Comparison of ENCODE assay signal across 15 cellular contexts in the genomic region with DNA sequence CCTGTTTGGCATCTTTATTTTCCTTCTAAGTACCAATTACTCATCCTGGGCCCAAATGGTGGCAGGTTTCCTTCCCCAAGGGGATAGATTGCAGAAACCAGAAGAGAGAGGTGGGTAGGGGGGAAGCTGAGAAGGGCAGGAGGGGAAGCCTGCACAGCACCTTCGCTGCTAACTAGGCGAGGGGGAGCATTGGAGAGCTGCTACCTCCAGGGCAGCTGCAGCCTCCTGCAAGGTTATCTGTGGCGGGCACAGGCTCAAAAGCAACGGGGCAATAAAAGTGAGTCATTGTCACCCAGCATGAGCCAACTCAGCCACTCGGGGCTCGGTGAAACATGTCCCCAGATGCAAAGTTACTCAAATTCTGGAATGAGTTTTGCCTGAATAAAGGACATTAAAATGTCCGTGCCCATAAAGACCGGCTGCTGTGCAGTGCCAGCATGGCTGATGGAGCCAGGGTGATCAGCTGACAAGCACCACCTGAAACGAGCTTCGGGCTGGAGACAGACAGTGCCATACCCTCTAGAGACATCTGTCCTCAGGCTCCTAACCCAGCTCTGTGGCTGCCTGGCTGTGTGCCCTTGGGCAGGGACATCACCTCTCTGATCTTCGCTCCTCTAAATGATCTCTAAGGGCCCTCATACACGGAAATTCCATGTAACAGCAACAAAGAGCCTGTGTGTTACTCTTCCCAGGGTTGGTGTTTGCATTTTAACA.
"Had no signal": no experiment of that assay in that cellular context is flagged by ENCODE, and none has a peak within 500 bp of the region (broad histone marks: within the 10 kb centered on the region; RNA-seq: fewer than 3 reads in every experiment).

No MANE protein-coding gene starts in this region.

- H3K36me3 Mint-ChIP-seq: activated naive CD4-positive, alpha-beta T cell treated with anti-CD3 and anti-CD28 coated beads, Interleukin-2, amount 50 U/mL, for 72 hours; brain; naive thymus-derived CD4-positive, alpha-beta T cell had no signal

- DNase-seq: activated CD4-positive, CD25-positive, alpha-beta regulatory T cell; activated effector memory CD4-positive, alpha-beta T cell treated with Interleukin-2 at 50 U/mL for 16 hours; activated T-cell treated with anti-CD3 and anti-CD28 coated beads, Interleukin-2, amount 50 U/mL, for 1 hour; amygdala; erythroblast; hypothalamus; lower lobe of right lung; naive thymus-derived CD4-positive, alpha-beta T cell; retina; transverse colon had no signal

- H3K4me1 ChIP-seq: lower lobe of right lung, parathyroid adenoma, transverse colon had no signal

- ATAC-seq: activated naive CD4-positive, alpha-beta T cell treated with anti-CD3 and anti-CD28 coated beads, Interleukin-2, amount 50 U/mL, for 72 hours; lower lobe of right lung; naive thymus-derived CD4-positive, alpha-beta T cell had no signal

- H3K27me3 Mint-ChIP-seq: dendritic cell treated with granulocyte-macrophage colony-stimulating factor and Interleukin-4, amounts not matched to agents 40 ng/mL and 50 ng/mL, for 4 days had no signal

- H3K4me3 ChIP-seq: lower lobe of right lung, transverse colon had no signal

- H3K4me1 Mint-ChIP-seq: central memory CD8-positive, alpha-beta T cell; naive thymus-derived CD4-positive, alpha-beta T cell had no signal

- H3K9ac ChIP-seq: parathyroid adenoma had no signal

- H3K9me3 ChIP-seq: lower lobe of right lung, transverse colon had no signal

- H2AFZ ChIP-seq: parathyroid adenoma had no signal

- H3K79me2 ChIP-seq: parathyroid adenoma had no signal

- H3K27ac ChIP-seq: lower lobe of right lung, parathyroid adenoma, transverse colon had no signal

- H3K9me3 Mint-ChIP-seq: activated naive CD4-positive, alpha-beta T cell treated with anti-CD3 and anti-CD28 coated beads, Interleukin-2, amount 50 U/mL, for 72 hours; central memory CD8-positive, alpha-beta T cell; dendritic cell treated with granulocyte-macrophage colony-stimulating factor and Interleukin-4, amounts not matched to agents 40 ng/mL and 50 ng/mL, for 4 days; naive thymus-derived CD4-positive, alpha-beta T cell had no signal

- H3K27ac Mint-ChIP-seq: activated naive CD4-positive, alpha-beta T cell treated with anti-CD3 and anti-CD28 coated beads, Interleukin-2, amount 50 U/mL, for 72 hours; brain; dendritic cell treated with granulocyte-macrophage colony-stimulating factor and Interleukin-4, amounts not matched to agents 40 ng/mL and 50 ng/mL, for 4 days; naive thymus-derived CD4-positive, alpha-beta T cell had no signal

- H3K4me3 Mint-ChIP-seq: brain; central memory CD8-positive, alpha-beta T cell; dendritic cell treated with granulocyte-macrophage colony-stimulating factor and Interleukin-4, amounts not matched to agents 40 ng/mL and 50 ng/mL, for 4 days; naive thymus-derived CD4-positive, alpha-beta T cell had no signal

- H3K36me3 ChIP-seq: lower lobe of right lung, transverse colon had no signal
